13 cellular contexts compared by ENCODE assay signal in the genomic region with DNA sequence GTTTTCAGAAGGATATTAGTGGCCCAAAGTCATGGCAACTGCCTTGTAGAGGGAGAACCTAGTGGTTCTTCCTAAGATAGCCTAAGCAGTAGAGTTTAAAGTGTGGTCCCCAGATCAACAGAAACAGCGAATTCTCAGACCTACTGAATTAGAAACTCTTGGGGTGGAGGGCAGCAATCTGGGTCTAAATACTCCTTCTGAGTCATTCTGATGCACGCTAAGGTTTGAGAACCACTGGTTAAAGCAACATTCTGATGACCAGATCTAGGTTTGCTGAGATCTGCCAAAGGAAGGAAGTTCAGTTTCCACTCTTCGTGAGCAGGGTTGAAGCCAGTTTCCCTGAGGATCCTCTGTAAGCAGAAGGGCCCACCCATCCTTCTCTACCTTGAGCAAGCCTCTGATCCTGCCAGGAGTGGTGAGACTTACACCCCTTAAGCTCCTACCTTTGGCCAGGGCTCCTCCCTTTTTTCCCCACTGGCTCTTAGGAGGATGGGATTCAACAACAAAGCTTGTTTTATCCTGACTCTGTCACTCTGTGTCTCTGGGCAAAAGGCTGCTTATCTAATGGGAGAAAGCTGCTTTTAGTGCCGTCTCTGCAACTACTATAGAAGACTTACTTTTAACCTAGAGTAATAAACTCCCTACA. TPM values are rescaled to one million over a fixed set of nuclear protein-coding genes. Genes with fewer than 3 reads are reported as not detected.
A peak's percentile ranks its signal among the peaks of the same experiment; 100 is the strongest.
DNase-seq lines count a peak whose midpoint lies in the region; ATAC-seq and TF ChIP-seq lines count a peak whose summit lies in the region.
"Had no signal": no experiment of that assay in that cellular context is flagged by ENCODE, and none has a peak within 500 bp of the region (broad histone marks: within the 10 kb centered on the region; RNA-seq: fewer than 3 reads in every experiment).

No MANE protein-coding gene starts in this region.

- no peaks in the 10 kb centered on the region for H3K27me3 ChIP-seq in left ventricle myocardium inferior (ENCODE audit: low read depth)
- H3K27me3 ChIP-seq: BE2C, cardiac muscle cell had no signal

- POLR2A ChIA-PET in WTC11 (lab: Charles Lee) = no interaction called here

- no peak overlapping the region for H3K27ac ChIP-seq in left ventricle myocardium inferior (replicated peaks)
- H3K27ac ChIP-seq: cardiac muscle cell, neutrophil had no signal

- intact Hi-C loops in posterior vena cava (cut with DNase I) = no loop called here
- intact Hi-C loops in left ventricle myocardium inferior (cut with micrococcal nuclease) = no loop called here

- H3K27me3 Mint-ChIP-seq in WTC11 (ENCODE audit: low read depth) (no peaks in the 10 kb centered on the region; the same call in 1 of the 2 replicates), immature natural killer cell (ENCODE audit: low read depth in 3 of 3) (peaks cover 0 to 5% (median 2%) of the 10 kb centered on the region in 3 donors)

- ATAC-seq in GM19395 (IDR thresholded peaks at IDR 0.05; ENCODE audit: unreplicated experiment) = peak; percentile 66
- ATAC-seq in HG02885 (IDR thresholded peaks at IDR 0.05; ENCODE audit: poor library complexity, unreplicated experiment) = peak; percentile 84
- peak; percentile 56 for ATAC-seq in WTC11

- H3K4me3 Mint-ChIP-seq in WTC11 (no peak overlapping the region), immature natural killer cell (no peak overlapping the region)

- H3K4me1 ChIP-seq in left ventricle myocardium inferior = no peaks in the 10 kb centered on the region
- H3K4me1 ChIP-seq: BE2C had no signal

- no peaks in the 10 kb centered on the region for H3K36me3 ChIP-seq in left ventricle myocardium inferior
- H3K36me3 ChIP-seq: BE2C, cardiac muscle cell, neutrophil had no signal

- H3K9me3 ChIP-seq in left ventricle myocardium inferior (replicated peaks) = no peaks in the 10 kb centered on the region
- H3K9me3 ChIP-seq: BE2C, neutrophil had no signal

- CTCF ChIA-PET in WTC11 (lab: Charles Lee) = interaction anchor here (1.1 kb wide), 1 partner anchor 219 kb away, joined by 3 read pairs; no protein-coding TSS in a partner anchor

- H3K27ac Mint-ChIP-seq in WTC11 (no peak overlapping the region), immature natural killer cell (no peak overlapping the region)

- DNase-seq in GM12865 (ENCODE audit: low read depth) = peak; percentile 71
- no peak for DNase-seq in WTC11 (ENCODE audit: low spot score)
- DNase-seq in NCI-H748 (lab: John Stamatoyannopoulos, UW; ENCODE audit: unreplicated experiment) = no peak
- no peak for DNase-seq in posterior vena cava (ENCODE audit: low spot score)
- DNase-seq in left ventricle myocardium inferior = no peak
- no peak for DNase-seq in immature natural killer cell
- DNase-seq: activated CD8-positive, alpha-beta memory T cell treated with anti-CD3 and anti-CD28 coated beads, Interleukin-2, amount 50 U/mL, for 48 hours; BE2C; substantia nigra had no signal

- TF ChIP-seq CTCF in GM12865 (IDR thresholded peaks at IDR 0.05; ENCODE audit: insufficient read depth, low read depth, low read length, missing control alignments) = no peak
- no peak for TF ChIP-seq CTCF in WTC11 (IDR thresholded peaks at IDR 0.05)
- no peak for TF ChIP-seq CTCF in left ventricle myocardium inferior (IDR thresholded peaks at IDR 0.05; ENCODE audit: borderline replicate concordance)

- H3K4me3 ChIP-seq in GM12865 (ENCODE audit: low read depth, low read length) (no peak overlapping the region), left ventricle myocardium inferior (no peak overlapping the region)
- H3K4me3 ChIP-seq: cardiac muscle cell had no signal

- H3K9me3 Mint-ChIP-seq in WTC11 (peaks cover 11% of the 10 kb centered on the region), immature natural killer cell (no peaks in the 10 kb centered on the region)

- no peaks in the 10 kb centered on the region for H3K36me3 Mint-ChIP-seq in WTC11
- H3K36me3 Mint-ChIP-seq in immature natural killer cell = no peaks in the 10 kb centered on the region

- 0 out of 2 replicates have a peak, but pooled peaks cover 3% of the 10 kb centered on the region for H3K4me1 Mint-ChIP-seq in WTC11
- no peaks in the 10 kb centered on the region for H3K4me1 Mint-ChIP-seq in immature natural killer cell

TF ChIP-seq in WTC11, 78 proteins besides CTCF, POLR2A, EP300 and RAD21:
- no peak for TF ChIP-seq GABPB1 (CRISPR knock-in tag; IDR thresholded peaks at IDR 0.05)
- TF ChIP-seq FOXK1 (CRISPR knock-in tag; IDR thresholded peaks at IDR 0.05) = no peak
- TF ChIP-seq, protein P1, sequence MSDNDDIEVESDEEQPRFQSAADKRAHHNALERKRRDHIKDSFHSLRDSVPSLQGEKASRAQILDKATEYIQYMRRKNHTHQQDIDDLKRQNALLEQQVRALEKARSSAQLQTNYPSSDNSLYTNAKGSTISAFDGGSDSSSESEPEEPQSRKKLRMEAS (CRISPR knock-in tag; IDR thresholded peaks at IDR 0.05) = no peak
- TF ChIP-seq, protein P2, sequence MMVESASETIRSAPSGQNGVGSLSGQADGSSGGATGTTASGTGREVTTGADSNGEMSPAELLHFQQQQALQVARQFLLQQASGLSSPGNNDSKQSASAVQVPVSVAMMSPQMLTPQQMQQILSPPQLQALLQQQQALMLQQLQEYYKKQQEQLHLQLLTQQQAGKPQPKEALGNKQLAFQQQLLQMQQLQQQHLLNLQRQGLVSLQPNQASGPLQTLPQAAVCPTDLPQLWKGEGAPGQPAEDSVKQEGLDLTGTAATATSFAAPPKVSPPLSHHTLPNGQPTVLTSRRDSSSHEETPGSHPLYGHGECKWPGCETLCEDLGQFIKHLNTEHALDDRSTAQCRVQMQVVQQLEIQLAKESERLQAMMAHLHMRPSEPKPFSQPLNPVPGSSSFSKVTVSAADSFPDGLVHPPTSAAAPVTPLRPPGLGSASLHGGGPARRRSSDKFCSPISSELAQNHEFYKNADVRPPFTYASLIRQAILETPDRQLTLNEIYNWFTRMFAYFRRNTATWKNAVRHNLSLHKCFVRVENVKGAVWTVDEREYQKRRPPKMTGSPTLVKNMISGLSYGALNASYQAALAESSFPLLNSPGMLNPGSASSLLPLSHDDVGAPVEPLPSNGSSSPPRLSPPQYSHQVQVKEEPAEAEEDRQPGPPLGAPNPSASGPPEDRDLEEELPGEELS (CRISPR knock-in tag; IDR thresholded peaks at IDR 0.05) = no peak

RNA-seq across cellular contexts. Expression of a gene that starts 26.8 kb away (rescaled TPM):
- total RNA-seq in WTC11 (2021) = 22.3 to 27.8 TPM (median 25.5 TPM) in 3 replicates
- 1 to 10 TPM; 8.2 to 9.8 TPM for total RNA-seq in posterior vena cava
- total RNA-seq in left ventricle myocardium inferior = 18.4 TPM
- polyA plus RNA-seq in immature natural killer cell = 10 to 100 TPM in 2 of 3 donors, 1 to 10 TPM in 1; 1.9 to 11.2 (median 10.6) TPM
